8 cellular contexts compared by ENCODE assay signal in the genomic region with DNA sequence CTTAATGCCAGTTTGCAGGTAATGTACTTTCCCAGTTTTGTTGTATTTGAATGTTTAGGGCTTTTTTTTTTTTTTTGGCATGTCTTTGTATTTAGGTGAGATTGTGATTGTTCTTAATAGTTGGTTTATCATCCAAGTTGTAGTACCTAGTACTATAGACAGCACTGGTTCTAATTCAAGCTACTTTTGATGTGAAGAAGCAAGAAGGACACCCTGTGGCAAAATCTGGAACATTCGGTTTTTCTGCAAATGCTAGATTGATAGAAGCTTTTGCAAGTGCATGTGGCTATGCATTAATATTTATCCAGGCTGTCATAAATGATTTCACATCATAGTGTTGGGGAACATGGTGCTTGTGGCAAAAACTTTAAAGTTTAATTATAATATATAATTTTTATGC.
DNase-seq lines count a peak whose midpoint lies in the region; ATAC-seq and TF ChIP-seq lines count a peak whose summit lies in the region.

No MANE protein-coding gene starts in this region.

- ATAC-seq in esophagus mucosa = peak; percentile 29
- ATAC-seq in HG03175 (IDR thresholded peaks at IDR 0.05; ENCODE audit: unreplicated experiment) = no peak
- ATAC-seq in activated CD8-positive, alpha-beta memory T cell treated with anti-CD3 and anti-CD28 coated beads, Interleukin-2, amount 10 ng/mL, durations not matched to agents 7 days and 5 days = no peak

- no peaks in the 10 kb centered on the region for H3K36me3 Mint-ChIP-seq in activated CD8-positive, alpha-beta memory T cell treated with anti-CD3 and anti-CD28 coated beads, Interleukin-2, amount 10 ng/mL, durations not matched to agents 7 days and 5 days

- H3K4me3 ChIP-seq in left ventricle myocardium inferior = no peak overlapping the region
- no peak overlapping the region for H3K4me3 ChIP-seq in suprapubic skin

- no peak for DNase-seq in left ventricle myocardium inferior
- DNase-seq in cardiac septum (ENCODE audit: low spot score) = no peak
- DNase-seq in NCI-H524 treated with DMSO at 0.1 percent for 48 hours (lab: John Stamatoyannopoulos, UW) = peak; percentile 6
- no peak for DNase-seq in suprapubic skin (ENCODE audit: low spot score in 2 of 2)
- no peak for DNase-seq in activated CD8-positive, alpha-beta memory T cell treated with anti-CD3 and anti-CD28 coated beads, Interleukin-2, amount 10 ng/mL, durations not matched to agents 7 days and 5 days
- no peak for DNase-seq in stimulated activated CD4-positive, alpha-beta T cell treated with anti-CD3 and anti-CD28 coated beads, Interleukin-1b, Interleukin-23, amount 100 ng/mL, for 48 hours

- H3K4me1 ChIP-seq in left ventricle myocardium inferior (peaks cover 7% of the 10 kb centered on the region), suprapubic skin (no peaks in the 10 kb centered on the region)

- no peak for TF ChIP-seq POLR2A in suprapubic skin (IDR thresholded peaks at IDR 0.05)

- TF ChIP-seq CTCF in left ventricle myocardium inferior (IDR thresholded peaks at IDR 0.05; ENCODE audit: borderline replicate concordance) (peak; percentile 27), suprapubic skin (IDR thresholded peaks at IDR 0.05) (no peak)

- no peak overlapping the region for H3K27ac ChIP-seq in left ventricle myocardium inferior (replicated peaks)
- no peak overlapping the region for H3K27ac ChIP-seq in suprapubic skin

- no peak overlapping the region for H3K27ac Mint-ChIP-seq in activated CD8-positive, alpha-beta memory T cell treated with anti-CD3 and anti-CD28 coated beads, Interleukin-2, amount 10 ng/mL, durations not matched to agents 7 days and 5 days

- H3K9me3 ChIP-seq in left ventricle myocardium inferior (replicated peaks) (no peaks in the 10 kb centered on the region), suprapubic skin (no peaks in the 10 kb centered on the region)

- H3K27me3 Mint-ChIP-seq in activated CD8-positive, alpha-beta memory T cell treated with anti-CD3 and anti-CD28 coated beads, Interleukin-2, amount 10 ng/mL, durations not matched to agents 7 days and 5 days = no peaks in the 10 kb centered on the region

- 56% methylated on average over 1 of the region's 1 CpG for WGBS in suprapubic skin

- H3K9me3 Mint-ChIP-seq in activated CD8-positive, alpha-beta memory T cell treated with anti-CD3 and anti-CD28 coated beads, Interleukin-2, amount 10 ng/mL, durations not matched to agents 7 days and 5 days (ENCODE audit: low read depth) = no peaks in the 10 kb centered on the region

- CTCF ChIA-PET in activated CD8-positive, alpha-beta memory T cell treated with anti-CD3 and anti-CD28 coated beads, Interleukin-2, amount 10 ng/mL, durations not matched to agents 7 days and 5 days (lab: Charles Lee) = no interaction called here

- intact Hi-C loops in left ventricle myocardium inferior (cut with micrococcal nuclease) = no loop called here
- intact Hi-C loops in cardiac septum (cut with DNase I) = no loop called here

- no peaks in the 10 kb centered on the region for H3K4me1 Mint-ChIP-seq in activated CD8-positive, alpha-beta memory T cell treated with anti-CD3 and anti-CD28 coated beads, Interleukin-2, amount 10 ng/mL, durations not matched to agents 7 days and 5 days

- H3K27me3 ChIP-seq in left ventricle myocardium inferior (ENCODE audit: low read depth) (no peaks in the 10 kb centered on the region), suprapubic skin (no peaks in the 10 kb centered on the region)

- no peak overlapping the region for H3K4me3 Mint-ChIP-seq in activated CD8-positive, alpha-beta memory T cell treated with anti-CD3 and anti-CD28 coated beads, Interleukin-2, amount 10 ng/mL, durations not matched to agents 7 days and 5 days

- H3K36me3 ChIP-seq in left ventricle myocardium inferior = no peaks in the 10 kb centered on the region
- no peaks in the 10 kb centered on the region for H3K36me3 ChIP-seq in suprapubic skin

- TF ChIP-seq EP300 in suprapubic skin (IDR thresholded peaks at IDR 0.05) = no peak
